7 cellular contexts compared by ENCODE assay signal in genomic region chr17:18256776-18257175, GRCh38. TPM values are rescaled to one million over a fixed set of nuclear protein-coding genes. Genes with fewer than 3 reads are reported as not detected.
DNase-seq lines count a peak whose midpoint lies in the region; TF ChIP-seq lines count a peak whose summit lies in the region.
"Had no signal": no experiment of that assay in that cellular context is flagged by ENCODE, and none has a peak within 500 bp of the region (broad histone marks: within the 10 kb centered on the region; RNA-seq: fewer than 3 reads in every experiment).

No MANE protein-coding gene starts in this region.

- peaks cover 22% of the 10 kb centered on the region for H3K4me1 Mint-ChIP-seq in T-helper 2 cell treated with Interferon-gamma antibody and Interleukin-4, amounts not matched to agents 5 μg/mL and 100 μg/mL, for 36 hours (ENCODE audit: low read depth)

- H3K4me1 ChIP-seq in endocrine pancreas (ENCODE audit: control insufficient read depth, insufficient read depth, low read length) (no peaks in the 10 kb centered on the region), spleen (peaks cover 28 to 56% (median 50%) of the 10 kb centered on the region in 6 donors)

- H3K4me3 ChIP-seq in endocrine pancreas (ENCODE audit: control insufficient read depth, insufficient read depth, low read length) = no peak overlapping the region
- peak overlapping the region in 4 of 8 donors; percentile 93 to 99 (median 98) for H3K4me3 ChIP-seq in spleen

- WGBS in spleen, 5 donors = 78 to 90% (median 87%) methylated on average over 6 to 7 of the region's 7 CpGs

- DNase-seq in T-helper 2 cell treated with Interferon-gamma antibody and Interleukin-4, amounts not matched to agents 5 μg/mL and 100 μg/mL, for 36 hours (ENCODE audit: low spot score) = no peak
- DNase-seq in T-helper 2 cell (no peak), spleen (no peak), foreskin melanocyte (no peak), GM10266 (ENCODE audit: extremely low spot score) (no peak)
- DNase-seq: NCI-H1048 had no signal

- peak overlapping the region; percentile 99 for H3K4me3 Mint-ChIP-seq in T-helper 2 cell treated with Interferon-gamma antibody and Interleukin-4, amounts not matched to agents 5 μg/mL and 100 μg/mL, for 36 hours

- H3K27me3 ChIP-seq in endocrine pancreas (ENCODE audit: control insufficient read depth, insufficient read depth, low read length) (no peaks in the 10 kb centered on the region), spleen (replicated peaks in 1 of 7) (no peaks in the 10 kb centered on the region)

- peak overlapping the region in 5 of 8 donors; percentile 93 to 99 (median 98) for H3K27ac ChIP-seq in spleen

- peak overlapping the region; percentile 6 for H3K9ac ChIP-seq in endocrine pancreas (ENCODE audit: control insufficient read depth, insufficient read depth, low read length)

- H3K9me3 Mint-ChIP-seq in T-helper 2 cell treated with Interferon-gamma antibody and Interleukin-4, amounts not matched to agents 5 μg/mL and 100 μg/mL, for 36 hours = no peaks in the 10 kb centered on the region

- peak overlapping the region; percentile 62 for H3K27ac Mint-ChIP-seq in T-helper 2 cell treated with Interferon-gamma antibody and Interleukin-4, amounts not matched to agents 5 μg/mL and 100 μg/mL, for 36 hours

- TF ChIP-seq POLR2A in spleen (IDR thresholded peaks at IDR 0.05) = no peak

- intact Hi-C loops in spleen (cut with DNase I; ENCODE audit: low total_unique reads) = no loop called here

- H3K27me3 Mint-ChIP-seq in T-helper 2 cell treated with Interferon-gamma antibody and Interleukin-4, amounts not matched to agents 5 μg/mL and 100 μg/mL, for 36 hours (ENCODE audit: low read depth) = no peaks in the 10 kb centered on the region

- H3K36me3 ChIP-seq in endocrine pancreas (ENCODE audit: control insufficient read depth, insufficient read depth, low read length) (peaks cover 14% of the 10 kb centered on the region), spleen (peaks cover 3 to 52% (median 48%) of the 10 kb centered on the region in 6 donors)

- H3K9me3 ChIP-seq in endocrine pancreas (ENCODE audit: control insufficient read depth, low read length) = no peaks in the 10 kb centered on the region
- no peaks in the 10 kb centered on the region for H3K9me3 ChIP-seq in spleen

- H3K36me3 Mint-ChIP-seq in T-helper 2 cell treated with Interferon-gamma antibody and Interleukin-4, amounts not matched to agents 5 μg/mL and 100 μg/mL, for 36 hours (ENCODE audit: low read depth) = peaks cover 30% of the 10 kb centered on the region

- TF ChIP-seq CTCF in spleen (IDR thresholded peaks at IDR 0.05 in 8 of 11, conservative IDR thresholded peaks at IDR 0.05 in 3 of 11) (no peak), GM10266 (IDR thresholded peaks at IDR 0.05; ENCODE audit: control insufficient read depth, insufficient read depth, low read depth, missing control alignments) (no peak)

RNA-seq across cellular contexts. Expression of gene FLII, which starts 1.8 kb away (rescaled TPM):
- total RNA-seq in spleen = 100 to 1,000 TPM; 272 to 346 (median 287) TPM
- 100 to 1,000 TPM; 143 to 214 (median 211) TPM for polyA plus RNA-seq in spleen

RNA-seq across cellular contexts. Expression of gene MIEF2, which starts 3.7 kb away (rescaled TPM):
- 10 to 100 TPM in 6 of 7 donors, 1 to 10 TPM in 1; 8.5 to 24.8 (median 13.5) TPM for total RNA-seq in spleen
- polyA plus RNA-seq in spleen = 1 to 10 TPM; 4.6 to 7.5 (median 4.8) TPM

RNA-seq across cellular contexts. Expression of gene LLGL1, which starts 31.3 kb away (rescaled TPM):
- 10 to 100 TPM; 10.7 to 23.4 (median 18.4) TPM for total RNA-seq in spleen
- 10 to 100 TPM in 1 of 3 donors, 1 to 10 TPM in 2; 2.9 to 11.2 (median 3.4) TPM for polyA plus RNA-seq in spleen

RNA-seq across cellular contexts. Expression of gene TOP3A, which starts 58.0 kb away (rescaled TPM):
- 10 to 100 TPM; 42.0 to 60.1 (median 48.2) TPM for total RNA-seq in spleen
- 10 to 100 TPM in 2 of 3 donors, 1 to 10 TPM in 1; 9.8 to 18.5 (median 12.7) TPM for polyA plus RNA-seq in spleen

RNA-seq across cellular contexts. Expression of gene SMCR8, which starts 58.3 kb away (rescaled TPM):
- 10 to 100 TPM; 25.8 to 38.0 (median 32.3) TPM for total RNA-seq in spleen
- polyA plus RNA-seq in spleen = 1 to 10 TPM; 3.9 to 9.2 (median 4.0) TPM
